Comparison of ENCODE assay signal across 9 cellular contexts in the genomic region with DNA sequence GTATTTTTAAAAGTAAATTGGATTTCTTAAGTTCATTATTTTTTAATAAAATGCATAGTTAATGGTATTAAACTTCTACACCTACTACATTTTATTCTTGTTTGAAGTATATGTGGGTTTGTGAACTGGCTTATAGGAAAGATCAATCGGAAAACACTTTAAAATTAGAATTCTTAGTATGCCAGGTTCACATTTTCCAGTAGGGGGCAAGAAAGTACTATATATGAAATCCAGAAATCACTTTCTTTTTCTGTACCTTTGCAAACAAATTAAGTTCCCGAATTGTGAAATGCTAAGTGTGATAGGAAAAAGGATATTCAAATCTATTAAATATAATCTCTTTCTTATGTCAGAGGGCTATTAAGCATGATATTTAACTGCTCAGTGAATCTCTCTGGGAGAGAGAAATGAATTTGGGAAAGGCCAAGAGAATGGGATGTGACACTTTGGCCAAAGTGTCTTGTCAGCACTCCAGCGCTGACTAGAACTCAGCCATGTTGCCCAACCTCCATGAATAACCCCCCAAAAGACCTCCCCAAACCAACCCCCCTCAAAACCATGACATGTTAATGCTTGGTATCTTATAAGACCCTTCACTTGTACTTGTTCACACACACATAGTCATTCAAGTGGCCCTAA.
DNase-seq lines count a peak whose midpoint lies in the region; ATAC-seq and TF ChIP-seq lines count a peak whose summit lies in the region.
"Had no signal": no experiment of that assay in that cellular context is flagged by ENCODE, and none has a peak within 500 bp of the region (broad histone marks: within the 10 kb centered on the region; RNA-seq: fewer than 3 reads in every experiment).

No MANE protein-coding gene starts in this region.

- peak; percentile 42 for ATAC-seq in GM19397 (IDR thresholded peaks at IDR 0.05; ENCODE audit: unreplicated experiment)

- H3K9me3 Mint-ChIP-seq in neural progenitor cell, result peaks cover 4% of the 10 kb centered on the region
- H3K9me3 Mint-ChIP-seq: activated naive CD4-positive, alpha-beta T cell treated with anti-CD3 and anti-CD28 coated beads, Interleukin-2, amount 50 U/mL, for 24 hours had no signal

- no peak overlapping the region for H3K4me3 Mint-ChIP-seq in neural progenitor cell
- H3K4me3 Mint-ChIP-seq: activated naive CD4-positive, alpha-beta T cell treated with anti-CD3 and anti-CD28 coated beads, Interleukin-2, amount 50 U/mL, for 24 hours had no signal

- H3K27ac ChIP-seq in A673 (ENCODE audit: low read depth, low read length, poor library complexity, severe bottlenecking) (no peak overlapping the region), neural progenitor cell (no peak overlapping the region), ascending aorta (no peak overlapping the region), testis (no peak overlapping the region)

- POLR2A ChIA-PET in A673 (lab: Charles Lee; ENCODE audit: low non-redundant PET), result no interaction called here

- CTCF ChIA-PET in A673 (lab: Charles Lee), result no interaction called here

- no peak overlapping the region for H3K4me2 ChIP-seq in neural progenitor cell

- H3K27me3 ChIP-seq in A673 (replicated peaks; ENCODE audit: insufficient read depth, low read depth, low read length, poor library complexity) (peaks cover 5% of the 10 kb centered on the region), neural progenitor cell (no peaks in the 10 kb centered on the region), ascending aorta (no peaks in the 10 kb centered on the region), testis (no peaks in the 10 kb centered on the region)

- BruUV-seq in A673 (replicated peaks; lab: Mats Ljungman, UMichigan), result no TSS peak

- no peaks in the 10 kb centered on the region for H4K20me1 ChIP-seq in neural progenitor cell (ENCODE audit: low read depth)

- H3K9me3 ChIP-seq in A673 (ENCODE audit: low read depth, low read length, poor library complexity, severe bottlenecking) (no peaks in the 10 kb centered on the region), neural progenitor cell (ENCODE audit: low read depth) (no peaks in the 10 kb centered on the region), ascending aorta (no peaks in the 10 kb centered on the region), testis (no peaks in the 10 kb centered on the region)

- H3K4me3 ChIP-seq in A673 (ENCODE audit: low read depth, low read length, poor library complexity, severe bottlenecking) (no peak overlapping the region), cardiac fibroblast (replicated peaks in 1 of 2; ENCODE audit: low read depth in 2 of 2, low read length in 2 of 2) (no peak overlapping the region), neural progenitor cell (no peak overlapping the region), ascending aorta (no peak overlapping the region), testis (no peak overlapping the region)

- no peak overlapping the region for H3K27ac Mint-ChIP-seq in neural progenitor cell
- H3K27ac Mint-ChIP-seq: activated naive CD4-positive, alpha-beta T cell treated with anti-CD3 and anti-CD28 coated beads, Interleukin-2, amount 50 U/mL, for 24 hours had no signal

- intact Hi-C loops in A673 (cut with micrococcal nuclease; ENCODE audit: unreplicated experiment) (no loop called here), ascending aorta (cut with DNase I) (no loop called here), testis (cut with DNase I; ENCODE audit: low total_unique reads) (no loop called here)

- WGBS in testis, 2 donors, result 50 to 59% methylated on average over 3 of the region's 3 CpGs

- H2AFZ ChIP-seq in neural progenitor cell (replicated peaks), result no peak overlapping the region

- H3K27me3 Mint-ChIP-seq in neural progenitor cell (ENCODE audit: insufficient read depth, low read depth), result no peaks in the 10 kb centered on the region
- H3K27me3 Mint-ChIP-seq: activated naive CD4-positive, alpha-beta T cell treated with anti-CD3 and anti-CD28 coated beads, Interleukin-2, amount 50 U/mL, for 24 hours had no signal

- H3K36me3 ChIP-seq in A673 (ENCODE audit: insufficient read depth, low read length, poor library complexity, severe bottlenecking), result no peaks in the 10 kb centered on the region
- no peaks in the 10 kb centered on the region for H3K36me3 ChIP-seq in neural progenitor cell
- no peaks in the 10 kb centered on the region for H3K36me3 ChIP-seq in ascending aorta
- no peaks in the 10 kb centered on the region for H3K36me3 ChIP-seq in testis (ENCODE audit: low read depth, missing control alignments)

- peak; percentile 50 for DNase-seq in A673 (ENCODE audit: low spot score)
- DNase-seq in NCI-H187 (lab: John Stamatoyannopoulos, UW), result peak; percentile 25 to 54
- DNase-seq in cardiac fibroblast (ENCODE audit: low read depth in 2 of 2), result peak; percentile 47 to 55
- peak; percentile 6 for DNase-seq in neural progenitor cell (ENCODE audit: low spot score)
- DNase-seq in stimulated activated CD4-positive, alpha-beta T cell treated with anti-CD3 and anti-CD28 coated beads, Interleukin-4, amount 100 ng/mL, for 4 hours, result no peak
- no peak for DNase-seq in ascending aorta (ENCODE audit: low spot score in 2 of 2)
- no peak for DNase-seq in testis

- no peaks in the 10 kb centered on the region for H3K79me2 ChIP-seq in neural progenitor cell (ENCODE audit: low read depth)

- peaks cover 9% of the 10 kb centered on the region for H3F3A ChIP-seq in neural progenitor cell (ENCODE audit: low read depth)

- peaks cover 22% of the 10 kb centered on the region for H3K4me1 Mint-ChIP-seq in neural progenitor cell
- H3K4me1 Mint-ChIP-seq: activated naive CD4-positive, alpha-beta T cell treated with anti-CD3 and anti-CD28 coated beads, Interleukin-2, amount 50 U/mL, for 24 hours had no signal

- TF ChIP-seq CTCF in A673 (conservative IDR thresholded peaks at IDR 0.05; ENCODE audit: low read depth, low read length) (peak; percentile 68), cardiac fibroblast (IDR thresholded peaks at IDR 0.05; ENCODE audit: low read depth, low read length) (peak; percentile 44), neural progenitor cell (IDR thresholded peaks at IDR 0.05) (peak; percentile 81), ascending aorta (IDR thresholded peaks at IDR 0.05) (no peak), testis (IDR thresholded peaks at IDR 0.05) (peak in 1 of 3 experiments; percentile 44)

- TF ChIP-seq POLR2A in testis (IDR thresholded peaks at IDR 0.05), result no peak

- no peaks in the 10 kb centered on the region for H3K36me3 Mint-ChIP-seq in neural progenitor cell
- H3K36me3 Mint-ChIP-seq: activated naive CD4-positive, alpha-beta T cell treated with anti-CD3 and anti-CD28 coated beads, Interleukin-2, amount 50 U/mL, for 24 hours had no signal

- H3K4me1 ChIP-seq in A673 (ENCODE audit: insufficient read depth, low read length, poor library complexity, severe bottlenecking), result no peaks in the 10 kb centered on the region
- H3K4me1 ChIP-seq in neural progenitor cell, result peaks cover 11% of the 10 kb centered on the region
- H3K4me1 ChIP-seq in ascending aorta, result no peaks in the 10 kb centered on the region
- H3K4me1 ChIP-seq in testis, result no peaks in the 10 kb centered on the region

- no peak overlapping the region for H3K9ac ChIP-seq in neural progenitor cell

Comparison
In these comparisons a context has a peak if more than half of its experiments do, and no peak if none do; other contexts are left out.
1. DNase-seq: peak in A673 (single experiment), NCI-H187 (2 of 2), cardiac fibroblast (2 of 2) and neural progenitor cell (single experiment); none in stimulated activated CD4-positive, alpha-beta T cell treated with anti-CD3 and anti-CD28 coated beads, Interleukin-4, amount 100 ng/mL, for 4 hours (0 of 2), ascending aorta (0 of 2) and testis (single experiment).
2. CTCF ChIP-seq: peak in A673 (single experiment), cardiac fibroblast (single experiment) and neural progenitor cell (single experiment); none in ascending aorta (0 of 3).